In genomic region chr9:71990466-71990865, GRCh38 we compare ENCODE assay signal across 1 cellular context.
TF ChIP-seq lines count a peak whose summit lies in the region.

No MANE protein-coding gene starts in this region.

TF ChIP-seq in GM23338, 12 proteins besides CTCF, POLR2A, EP300 and RAD21 (continued from another document):
- TF ChIP-seq REST (IDR thresholded peaks at IDR 0.05; ENCODE audit: unreplicated experiment) (no peak), ZNF331 (CRISPR knock-in tag; IDR thresholded peaks at IDR 0.05; ENCODE audit: low read depth) (no peak), EZH2 (IDR thresholded peaks at IDR 0.05; ENCODE audit: low read depth, unreplicated experiment) (no peak), ZNF114 (CRISPR knock-in tag; IDR thresholded peaks at IDR 0.05) (no peak), STAT1 (IDR thresholded peaks at IDR 0.05; ENCODE audit: unreplicated experiment) (no peak), NANOG (IDR thresholded peaks at IDR 0.05; ENCODE audit: borderline replicate concordance) (no peak), ZNF462 (CRISPR knock-in tag; IDR thresholded peaks at IDR 0.05) (no peak)
